ENCODE assay signal across 8 cellular contexts in genomic region chr16:70800306-70800705, GRCh38. TPM values are rescaled to one million over a fixed set of nuclear protein-coding genes. Genes with fewer than 3 reads are reported as not detected.
DNase-seq lines count a peak whose midpoint lies in the region; ATAC-seq and TF ChIP-seq lines count a peak whose summit lies in the region.

No MANE protein-coding gene starts in this region.

- TF ChIP-seq CTCF in BJ (IDR thresholded peaks at IDR 0.05; ENCODE audit: insufficient read depth, low read depth, low read length) (no peak), astrocyte of the cerebellum (IDR thresholded peaks at IDR 0.05; ENCODE audit: low read depth, low read length, missing control alignments) (no peak), lung (IDR thresholded peaks at IDR 0.05; ENCODE audit: control extremely low read depth, extremely low read depth) (no peak)

- H3K9me3 ChIP-seq in lung (ENCODE audit: control insufficient read depth in 2 of 2, insufficient read depth in 1 of 2, low read length in 1 of 2): peaks cover 0 to 4% of the 10 kb centered on the region in 2 donors

- H3K4me3 ChIP-seq in BJ (ENCODE audit: low read depth, low read length): peak overlapping the region; percentile 79
- H3K4me3 ChIP-seq in astrocyte of the cerebellum (ENCODE audit: low read depth, low read length): peak overlapping the region; percentile 96
- peak overlapping the region; percentile 95 for H3K4me3 ChIP-seq in lung
- H3K4me3 ChIP-seq in urinary bladder (ENCODE audit: low read depth, low read length): peak overlapping the region; percentile 84

- peak; percentile 5 for ATAC-seq in HG03460 (IDR thresholded peaks at IDR 0.05; ENCODE audit: unreplicated experiment)
- ATAC-seq in lung (ENCODE audit: insufficient read depth, low FRiP score): no peak
- ATAC-seq in HG02763 (IDR thresholded peaks at IDR 0.05; ENCODE audit: unreplicated experiment): no peak
- ATAC-seq in HG03565 (IDR thresholded peaks at IDR 0.05; ENCODE audit: unreplicated experiment): no peak

- in situ Hi-C loops in astrocyte of the cerebellum (cut with HindIII; ENCODE audit: low sequenced_read_pairs): no loop called here

- CTCF ChIA-PET in BJ (lab: Yijun Ruan, JAX): interaction anchor here (0.9 kb wide), 1 partner anchor 23 kb away, joined by 3 read pairs; no protein-coding TSS in a partner anchor

- H3K27ac ChIP-seq in lung (ENCODE audit: low read depth in 1 of 2, low read length in 1 of 2) (peak overlapping the region in 1 of 2 donors; percentile 82), urinary bladder (ENCODE audit: low read depth) (no peak overlapping the region)

- no peaks in the 10 kb centered on the region for H3K27me3 ChIP-seq in BJ (ENCODE audit: control insufficient read depth, insufficient read depth, low read length)
- H3K27me3 ChIP-seq in lung (ENCODE audit: control insufficient read depth, insufficient read depth): no peaks in the 10 kb centered on the region

- no peaks in the 10 kb centered on the region for H3K36me3 ChIP-seq in BJ (ENCODE audit: control insufficient read depth, insufficient read depth, low read length)
- no peaks in the 10 kb centered on the region for H3K36me3 ChIP-seq in lung (ENCODE audit: control insufficient read depth in 2 of 2, insufficient read depth in 2 of 2, low read length in 2 of 2)
- H3K36me3 ChIP-seq in urinary bladder (ENCODE audit: insufficient read depth): no peaks in the 10 kb centered on the region

- POLR2A ChIA-PET in BJ (lab: Charles Lee): no interaction called here

- 10 to 14% methylated on average over 7 of the region's 7 CpGs for WGBS in lung, 2 donors
- 13% methylated on average over 7 of the region's 7 CpGs for WGBS in urinary bladder

- H3K4me1 ChIP-seq in lung (ENCODE audit: control insufficient read depth in 2 of 2, insufficient read depth in 2 of 2, low read length in 2 of 2) (peaks cover 0 to 2% of the 10 kb centered on the region in 2 donors), urinary bladder (ENCODE audit: insufficient read depth) (no peaks in the 10 kb centered on the region)

- DNase-seq in BJ (ENCODE audit: low read depth) (no peak), astrocyte of the cerebellum (ENCODE audit: low read depth) (no peak), lung (ENCODE audit: low spot score) (no peak), globus pallidus (ENCODE audit: low spot score) (no peak)

RNA-seq across cellular contexts. Expression of gene VAC14, which starts 0.7 kb away (rescaled TPM):
- polyA plus RNA-seq in BJ (2011; rRNA removed): 30.4 and 50.7 TPM in 2 replicates
- 34.1 and 47.5 TPM in 2 replicates for polyA minus RNA-seq in BJ (2011; rRNA and poly(A)+ RNA removed)
- 10 to 100 TPM; 27.6 to 54.6 TPM for total RNA-seq in lung
- polyA plus RNA-seq in lung: 10 to 100 TPM; 47.2 to 60.8 TPM
- total RNA-seq in urinary bladder: 9.6 TPM
- polyA plus RNA-seq in urinary bladder: 31.4 TPM
